Comparison of ENCODE assay signal across 15 cellular contexts in the genomic region with DNA sequence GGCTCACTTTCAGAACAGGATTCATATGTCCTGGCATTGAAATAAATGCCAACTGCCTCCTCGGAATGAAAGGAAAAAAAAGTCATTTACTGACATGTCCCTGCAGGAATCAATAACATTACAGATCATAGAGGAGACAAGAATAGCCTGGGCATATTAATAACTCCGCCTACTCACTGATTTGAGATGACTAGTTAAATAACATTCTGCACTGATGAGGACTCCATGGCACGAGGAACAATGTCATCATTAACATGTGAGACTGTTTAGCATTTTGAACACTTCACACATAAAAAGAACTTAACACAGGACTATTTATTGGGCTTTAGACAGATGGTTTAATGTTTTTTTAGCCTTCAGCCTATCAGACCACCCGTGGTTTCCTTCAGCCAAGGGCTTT.
"Had no signal": no experiment of that assay in that cellular context is flagged by ENCODE, and none has a peak within 500 bp of the region (broad histone marks: within the 10 kb centered on the region; RNA-seq: fewer than 3 reads in every experiment).

No MANE protein-coding gene starts in this region.

- H3K27ac ChIP-seq: esophagus squamous epithelium, foreskin keratinocyte, heart left ventricle, right lobe of liver, transverse colon had no signal

- ATAC-seq: activated T-cell treated with anti-CD3 and anti-CD28 coated beads, Interleukin-2, amount 50 U/mL, for 4 hours; foreskin keratinocyte; heart left ventricle; left colon; naive thymus-derived CD8-positive, alpha-beta T cell; right lobe of liver; stimulated activated memory B cell treated with anti-CD40 and anti-IgM and Interleukin-4, amounts not matched to agents 10 μg/mL and 1 μg/mL and 100 μg/mL, for 72 hours had no signal

- DNase-seq: activated CD4-positive, alpha-beta memory T cell treated with anti-CD3 and anti-CD28 coated beads for 36 hours; activated gamma-delta T cell; activated naive CD8-positive, alpha-beta T cell treated with anti-CD3 and anti-CD28 coated beads for 36 hours; activated T-cell treated with anti-CD3 and anti-CD28 coated beads, Interleukin-2, amount 50 U/mL, for 4 hours; esophagus squamous epithelium; foreskin keratinocyte; heart left ventricle; left colon; mammary epithelial cell; naive thymus-derived CD8-positive, alpha-beta T cell; nucleus accumbens; right lobe of liver; substantia nigra; transverse colon had no signal
